18 cellular contexts compared by ENCODE assay signal in genomic region chr12:8636007-8636346, GRCh38. TPM values are rescaled to one million over a fixed set of nuclear protein-coding genes. Genes with fewer than 3 reads are reported as not detected.
"Had no signal": no experiment of that assay in that cellular context is flagged by ENCODE, and none has a peak within 500 bp of the region (broad histone marks: within the 10 kb centered on the region; RNA-seq: fewer than 3 reads in every experiment).

No MANE protein-coding gene starts in this region.

RNA-seq across cellular contexts. Expression of gene AICDA, which starts 23.3 kb away (rescaled TPM):
- total RNA-seq: cerebellum; colonic mucosa; dermis blood vessel endothelial cell; endothelial cell of umbilical vein; frontal cortex; glomerular endothelial cell; heart right ventricle; kidney; left ventricle myocardium superior; mononuclear cell; naive thymus-derived CD4-positive, alpha-beta T cell; osteocyte; pulmonary artery endothelial cell; skeletal muscle tissue; thoracic aorta; transverse colon had no signal
- polyA plus RNA-seq: endothelial cell of umbilical vein; esophagus; naive thymus-derived CD4-positive, alpha-beta T cell; neural cell had no signal

RNA-seq across cellular contexts. Expression of gene MFAP5, which starts 26.6 kb away (rescaled TPM):
- total RNA-seq: endothelial cell of umbilical vein; glomerular endothelial cell; mononuclear cell; naive thymus-derived CD4-positive, alpha-beta T cell; osteocyte had no signal
- polyA plus RNA-seq: naive thymus-derived CD4-positive, alpha-beta T cell; neural cell had no signal
